9 cellular contexts compared by ENCODE assay signal in genomic region chr5:55232194-55232984, GRCh38. TPM values are rescaled to one million over a fixed set of nuclear protein-coding genes. Genes with fewer than 3 reads are reported as not detected.
DNase-seq lines count a peak whose midpoint lies in the region; ATAC-seq and TF ChIP-seq lines count a peak whose summit lies in the region.
"Had no signal": no experiment of that assay in that cellular context is flagged by ENCODE, and none has a peak within 500 bp of the region (broad histone marks: within the 10 kb centered on the region; RNA-seq: fewer than 3 reads in every experiment).

No MANE protein-coding gene starts in this region.

- TF ChIP-seq CTCF in DOHH2 (IDR thresholded peaks at IDR 0.05; ENCODE audit: low read depth, low read length, poor library complexity, severe bottlenecking), result no peak

- H3K4me3 ChIP-seq in DOHH2 (ENCODE audit: low read length), result peak overlapping the region; percentile 74

- DNase-seq in SW480 (ENCODE audit: low spot score), result peak; percentile 64
- DNase-seq in epithelial cell of prostate (ENCODE audit: low read depth, low spot score), result no peak
- no peak for DNase-seq in naive thymus-derived CD8-positive, alpha-beta T cell
- DNase-seq in medulla oblongata (ENCODE audit: extremely low spot score), result no peak

- H3K36me3 ChIP-seq in DOHH2 (ENCODE audit: control insufficient read depth, low read length), result no peaks in the 10 kb centered on the region

- peaks cover 22 to 40% (median 39%) of the 10 kb centered on the region in 4 donors for H3K4me1 Mint-ChIP-seq in naive thymus-derived CD8-positive, alpha-beta T cell

- no peaks in the 10 kb centered on the region; the same call in 1 of the 2 replicates for H4K20me1 ChIP-seq in DOHH2 (ENCODE audit: control insufficient read depth, insufficient read depth, low read depth, low read length)

- peak; percentile 11 for ATAC-seq in HG02763 (IDR thresholded peaks at IDR 0.05; ENCODE audit: unreplicated experiment)
- peak in 1 of 2 donors; percentile 6 for ATAC-seq in naive thymus-derived CD8-positive, alpha-beta T cell
- ATAC-seq in HG02938 (IDR thresholded peaks at IDR 0.05; ENCODE audit: unreplicated experiment), result no peak
- no peak for ATAC-seq in activated CD4-positive, CD25-positive, alpha-beta regulatory T cell treated with anti-CD3 and anti-CD28 coated beads, Interleukin-2, amount 50 U/mL, for 24 hours

- H3K9me3 ChIP-seq in DOHH2 (ENCODE audit: control insufficient read depth, insufficient read depth, low read length), result no peaks in the 10 kb centered on the region

- peaks cover 79% of the 10 kb centered on the region for H3K27me3 ChIP-seq in DOHH2 (ENCODE audit: control insufficient read depth, low read length)

- H3K36me3 Mint-ChIP-seq in naive thymus-derived CD8-positive, alpha-beta T cell, result no peaks in the 10 kb centered on the region

- POLR2A ChIA-PET in naive thymus-derived CD8-positive, alpha-beta T cell (lab: Charles Lee), result interaction anchor here (2.1 kb wide), 1 partner anchor 12 kb away, joined by 6 read pairs; no protein-coding TSS in a partner anchor

- H3K4me3 Mint-ChIP-seq in naive thymus-derived CD8-positive, alpha-beta T cell, result peak overlapping the region; percentile 71 to 96 (median 85)

- H3K79me2 ChIP-seq in DOHH2 (ENCODE audit: control insufficient read depth, low read length), result no peaks in the 10 kb centered on the region

- peaks cover 58 to 87% (median 75%) of the 10 kb centered on the region in 5 donors for H3K27me3 Mint-ChIP-seq in naive thymus-derived CD8-positive, alpha-beta T cell

- H3K4me2 ChIP-seq in DOHH2 (ENCODE audit: low read length), result peak overlapping the region; percentile 80

- no peaks in the 10 kb centered on the region for H3K9me3 Mint-ChIP-seq in naive thymus-derived CD8-positive, alpha-beta T cell

- no peaks in the 10 kb centered on the region for H3F3A ChIP-seq in DOHH2 (ENCODE audit: control insufficient read depth, insufficient read depth)

- H3K4me1 ChIP-seq in DOHH2 (ENCODE audit: control insufficient read depth, low read length), result peaks cover 35% of the 10 kb centered on the region

- H3K9me2 ChIP-seq in DOHH2 (replicated peaks; ENCODE audit: control insufficient read depth, low read length), result no peaks in the 10 kb centered on the region

- H3K27ac Mint-ChIP-seq in naive thymus-derived CD8-positive, alpha-beta T cell, result peak overlapping the region in 4 of 10 donors; percentile 23 to 90 (median 56)

- no peak overlapping the region for H3K27ac ChIP-seq in DOHH2 (ENCODE audit: low read depth, low read length)
- H3K27ac ChIP-seq in epithelial cell of prostate, result peak overlapping the region; percentile 35

RNA-seq across cellular contexts. Expression of gene CCNO, which starts 1.0 kb away (rescaled TPM):
- total RNA-seq in naive thymus-derived CD8-positive, alpha-beta T cell, result not detected
- not detected for polyA plus RNA-seq in naive thymus-derived CD8-positive, alpha-beta T cell

RNA-seq across cellular contexts. Expression of gene MCIDAS, which starts 5.3 kb away (rescaled TPM):
- total RNA-seq in naive thymus-derived CD8-positive, alpha-beta T cell, result not detected
- not detected for polyA plus RNA-seq in naive thymus-derived CD8-positive, alpha-beta T cell
- total RNA-seq: subcutaneous adipose tissue had no signal

RNA-seq across cellular contexts. Expression of gene CDC20B, which starts 59.4 kb away (rescaled TPM):
- total RNA-seq in naive thymus-derived CD8-positive, alpha-beta T cell, result not detected
- not detected for polyA plus RNA-seq in naive thymus-derived CD8-positive, alpha-beta T cell
- total RNA-seq: subcutaneous adipose tissue had no signal
